Comparison of ENCODE assay signal across 14 cellular contexts in the genomic region with DNA sequence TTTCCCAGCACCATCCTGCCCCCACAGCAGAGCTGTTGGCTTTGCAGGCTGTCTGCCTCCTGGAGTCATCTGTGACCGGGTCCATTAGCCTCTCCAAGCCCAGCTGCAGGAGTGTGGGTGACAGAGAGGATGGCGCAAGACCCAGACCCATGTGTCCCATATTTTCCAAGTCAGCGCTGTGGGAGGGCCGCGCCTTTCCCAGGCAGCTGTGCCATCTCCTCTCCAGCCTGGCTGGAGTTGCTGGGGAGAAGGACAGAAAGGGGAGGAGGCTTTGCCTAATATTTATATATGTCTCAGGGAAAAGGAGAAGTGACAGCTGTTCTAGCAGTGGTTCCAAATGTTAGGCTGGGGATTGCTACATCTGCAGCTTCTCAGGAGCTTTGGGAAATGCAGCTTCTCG. TPM values are rescaled to one million over a fixed set of nuclear protein-coding genes. Genes with fewer than 3 reads are reported as not detected.
DNase-seq lines count a peak whose midpoint lies in the region; TF ChIP-seq lines count a peak whose summit lies in the region.
"Had no signal": no experiment of that assay in that cellular context is flagged by ENCODE, and none has a peak within 500 bp of the region (broad histone marks: within the 10 kb centered on the region; RNA-seq: fewer than 3 reads in every experiment).

No MANE protein-coding gene starts in this region.

- no peaks in the 10 kb centered on the region for H3K27me3 ChIP-seq in left ventricle myocardium inferior (ENCODE audit: low read depth)

- POLR2A ChIA-PET in RWPE1 (lab: Yijun Ruan, JAX; ENCODE audit: low non-redundant PET): no interaction called here

- TF ChIP-seq CTCF in RWPE1 (conservative IDR thresholded peaks at IDR 0.05; ENCODE audit: low read depth): no peak
- no peak for TF ChIP-seq CTCF in left ventricle myocardium inferior (IDR thresholded peaks at IDR 0.05; ENCODE audit: borderline replicate concordance)
- TF ChIP-seq CTCF in progenitor cell of endocrine pancreas (IDR thresholded peaks at IDR 0.05; ENCODE audit: unreplicated experiment): no peak

- intact Hi-C loops in left ventricle myocardium inferior (cut with micrococcal nuclease): no loop called here

- no peaks in the 10 kb centered on the region for H3K27me3 Mint-ChIP-seq in progenitor cell of endocrine pancreas
- H3K27me3 Mint-ChIP-seq: B cell had no signal

- H3K9me3 ChIP-seq in left ventricle myocardium inferior (replicated peaks): no peaks in the 10 kb centered on the region

- peaks cover 54% of the 10 kb centered on the region for H3K4me1 ChIP-seq in left ventricle myocardium inferior

- peaks cover 37% of the 10 kb centered on the region for H3K4me1 Mint-ChIP-seq in progenitor cell of endocrine pancreas (ENCODE audit: low read depth)

- H3K9me3 Mint-ChIP-seq in progenitor cell of endocrine pancreas (ENCODE audit: low read depth): no peaks in the 10 kb centered on the region
- H3K9me3 Mint-ChIP-seq: activated CD4-positive, alpha-beta T cell treated with anti-CD3 and anti-CD28 coated beads, Interleukin-2, amount 10 ng/mL, durations not matched to agents 24 days and 14 days; T-helper 1 cell treated with Interleukin-12 subunit alpha and Interleukin-12 subunit beta and Interleukin-4 antibody, amounts not matched to agents 30 μg/mL and 1 μg/mL, for 36 hours had no signal

- peaks cover 8% of the 10 kb centered on the region for H3K36me3 ChIP-seq in left ventricle myocardium inferior

- H3K4me3 Mint-ChIP-seq in progenitor cell of endocrine pancreas (ENCODE audit: low read depth): no peak overlapping the region
- H3K4me3 Mint-ChIP-seq: activated CD4-positive, alpha-beta T cell treated with anti-CD3 and anti-CD28 coated beads, Interleukin-2, amount 10 ng/mL, durations not matched to agents 24 days and 14 days; B cell; T-helper 1 cell treated with Interleukin-12 subunit alpha and Interleukin-12 subunit beta and Interleukin-4 antibody, amounts not matched to agents 30 μg/mL and 1 μg/mL, for 36 hours had no signal

- H3K36me3 Mint-ChIP-seq in progenitor cell of endocrine pancreas (ENCODE audit: insufficient read depth): peaks cover 47% of the 10 kb centered on the region

- no peak overlapping the region for H3K4me3 ChIP-seq in left ventricle myocardium inferior

- H3K27ac Mint-ChIP-seq in progenitor cell of endocrine pancreas: peak overlapping the region; percentile 43
- H3K27ac Mint-ChIP-seq: activated CD4-positive, alpha-beta T cell treated with anti-CD3 and anti-CD28 coated beads, Interleukin-2, amount 10 ng/mL, durations not matched to agents 24 days and 14 days; B cell; T-helper 1 cell treated with Interleukin-12 subunit alpha and Interleukin-12 subunit beta and Interleukin-4 antibody, amounts not matched to agents 30 μg/mL and 1 μg/mL, for 36 hours had no signal

- DNase-seq in AG20443 (ENCODE audit: low spot score) (peak; percentile 51), RWPE1 (ENCODE audit: low spot score) (no peak), left ventricle myocardium inferior (peak; percentile 79), progenitor cell of endocrine pancreas (ENCODE audit: low spot score, unreplicated experiment) (no peak), NCI-H1417 treated with DMSO at 0.1 percent for 48 hours (lab: John Stamatoyannopoulos, UW) (no peak), hippocampal formation (lab: John Stamatoyannopoulos, UW) (no peak), SHP77 (lab: John Stamatoyannopoulos, UW) (no peak)
- no peak for DNase-seq in activated CD4-positive, alpha-beta T cell treated with anti-CD3 and anti-CD28 coated beads for 48 hours
- DNase-seq: activated CD4-positive, alpha-beta T cell treated with anti-CD3 and anti-CD28 coated beads, Interleukin-2, amount 10 ng/mL, durations not matched to agents 24 days and 14 days; mammary epithelial cell; stimulated activated CD4-positive, alpha-beta T cell treated with anti-CD3 and anti-CD28 coated beads, Interleukin-2, amount 100 ng/mL, for 24 hours had no signal

- H3K27ac ChIP-seq in RWPE1 (peak overlapping the region; percentile 46), left ventricle myocardium inferior (replicated peaks) (peak overlapping the region; percentile 57)

- CTCF ChIA-PET in RWPE1 (lab: Yijun Ruan, JAX): interaction anchor here (2.3 kb wide), 1 partner anchor 16 kb away, joined by 15 read pairs; the partner anchor contains the start of gene DTX4

RNA-seq across cellular contexts. Expression of gene DTX4, which starts 15.7 kb away (rescaled TPM):
- 1.8 TPM for total RNA-seq in left ventricle myocardium inferior
- 54.5 and 61.6 TPM in 2 replicates for total RNA-seq in progenitor cell of endocrine pancreas

RNA-seq across cellular contexts. Expression of gene MPEG1, which starts 25.1 kb away (rescaled TPM):
- 9.5 TPM for total RNA-seq in left ventricle myocardium inferior
- total RNA-seq in progenitor cell of endocrine pancreas: not detected in 2 replicates
- total RNA-seq: activated CD4-positive, alpha-beta T cell treated with anti-CD3 and anti-CD28 coated beads, Interleukin-2, amount 10 ng/mL, durations not matched to agents 24 days and 14 days; glomerular endothelial cell; mammary epithelial cell had no signal

RNA-seq across cellular contexts. Expression of gene FAM111A, which starts 44.9 kb away (rescaled TPM):
- total RNA-seq in left ventricle myocardium inferior (9.6 TPM), progenitor cell of endocrine pancreas (53.2 and 56.9 TPM in 2 replicates)

Comparison
In these comparisons a context has a peak if more than half of its experiments do, and no peak if none do; other contexts are left out.
1. DNase-seq: peak in AG20443 (single experiment) and left ventricle myocardium inferior (single experiment); none in RWPE1 (single experiment), progenitor cell of endocrine pancreas (single experiment), activated CD4-positive, alpha-beta T cell treated with anti-CD3 and anti-CD28 coated beads for 48 hours (single experiment), NCI-H1417 treated with DMSO at 0.1 percent for 48 hours (single experiment), hippocampal formation (0 of 2) and SHP77 (0 of 2).
2. RNA of gene DTX4, which starts 15.7 kb away (total RNA-seq): 54.5 to 61.6 TPM in progenitor cell of endocrine pancreas; 1.8 TPM in left ventricle myocardium inferior (single experiment); every median in the first group is over 10 times any median in the second.
3. RNA of gene MPEG1, which starts 25.1 kb away (total RNA-seq): 9.5 TPM in left ventricle myocardium inferior (single experiment); not detected in progenitor cell of endocrine pancreas; every median in the first group is over 10 times any median in the second.